ENCODE assay signal across 9 cellular contexts in the genomic region with DNA sequence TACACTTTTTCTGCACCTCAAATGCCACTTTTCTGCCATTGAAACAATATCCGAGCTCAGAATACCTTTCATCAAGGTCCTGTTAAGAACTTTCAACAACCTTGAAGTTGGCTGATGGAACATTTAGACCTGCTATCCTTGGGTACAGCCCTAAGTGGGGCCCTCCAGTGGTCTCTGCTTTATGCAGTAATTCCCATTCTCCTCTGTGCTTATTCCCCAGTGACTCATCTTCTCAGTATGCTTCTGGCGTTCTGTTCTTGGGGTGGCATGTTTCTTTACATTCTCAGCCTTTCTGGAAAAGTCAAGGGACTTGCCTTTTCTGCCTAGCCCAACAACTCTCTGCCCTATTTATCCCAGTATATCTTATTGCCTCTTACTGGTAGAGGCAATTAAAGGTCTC.
DNase-seq lines count a peak whose midpoint lies in the region; ATAC-seq and TF ChIP-seq lines count a peak whose summit lies in the region.
"Had no signal": no experiment of that assay in that cellular context is flagged by ENCODE, and none has a peak within 500 bp of the region (broad histone marks: within the 10 kb centered on the region; RNA-seq: fewer than 3 reads in every experiment).

No MANE protein-coding gene starts in this region.

- peak overlapping the region; percentile 45 for H3K27ac Mint-ChIP-seq in stimulated activated naive CD8-positive, alpha-beta T cell treated with anti-CD3 and anti-CD28 coated beads, Interleukin-15, Interleukin-2, amounts not matched to agents 100 ng/mL and 50 ng/mL, for 24 hours
- H3K27ac Mint-ChIP-seq in stimulated activated naive B cell treated with anti-CD40 and anti-IgM and Interleukin-4, amounts not matched to agents 10 μg/mL and 1 μg/mL and 100 μg/mL, for 72 hours = no peak overlapping the region

- peak overlapping the region; percentile 82 for H3K4me2 ChIP-seq in SU-DHL-6 (ENCODE audit: low read depth, low read length, poor library complexity, severe bottlenecking)

- H3K27me3 ChIP-seq in SU-DHL-6 (ENCODE audit: low read length) = no peaks in the 10 kb centered on the region

- peaks cover 58% of the 10 kb centered on the region for H4K20me1 ChIP-seq in SU-DHL-6 (ENCODE audit: low read depth, low read length)

- H3K4me3 ChIP-seq in SU-DHL-6 (ENCODE audit: insufficient read depth, low read length, poor library complexity, severe bottlenecking) = no peak overlapping the region
- H3K4me3 ChIP-seq in fibroblast of pulmonary artery (replicated peaks; ENCODE audit: low read depth, low read length) = no peak overlapping the region

- H3K9ac ChIP-seq in SU-DHL-6 (ENCODE audit: low read length) = no peak overlapping the region

- no peak for ATAC-seq in stimulated activated naive CD8-positive, alpha-beta T cell treated with anti-CD3 and anti-CD28 coated beads, Interleukin-15, Interleukin-2, amounts not matched to agents 100 U/mL and 50 U/mL, for 24 hours
- no peak for ATAC-seq in HG02884 (IDR thresholded peaks at IDR 0.05; ENCODE audit: unreplicated experiment)
- ATAC-seq in stimulated activated naive B cell treated with anti-CD40 and anti-IgM and Interleukin-4, amounts not matched to agents 10 μg/mL and 1 μg/mL and 100 μg/mL, for 72 hours (replicated peaks) = no peak

- TF ChIP-seq CTCF in SU-DHL-6 (IDR thresholded peaks at IDR 0.05; ENCODE audit: insufficient read depth, low read length, poor library complexity, severe bottlenecking) = no peak
- TF ChIP-seq CTCF in fibroblast of pulmonary artery (IDR thresholded peaks at IDR 0.05; ENCODE audit: low read length, missing control alignments) = peak; percentile 40

- no peak for DNase-seq in stimulated activated naive CD8-positive, alpha-beta T cell treated with anti-CD3 and anti-CD28 coated beads, Interleukin-15, Interleukin-2, amounts not matched to agents 100 U/mL and 50 U/mL, for 24 hours
- peak; percentile 71 for DNase-seq in fibroblast of pulmonary artery (ENCODE audit: low read depth)
- no peak for DNase-seq in NCI-H1436 treated with DMSO at 0.1 percent for 48 hours (lab: John Stamatoyannopoulos, UW)
- DNase-seq in medulla oblongata (ENCODE audit: extremely low spot score) = no peak
- no peak for DNase-seq in stimulated activated naive B cell treated with anti-CD40 and anti-IgM and Interleukin-4, amounts not matched to agents 10 μg/mL and 1 μg/mL and 100 μg/mL, for 72 hours
- DNase-seq: Right ventricle myocardium superior had no signal

- H3K9me3 Mint-ChIP-seq in stimulated activated naive CD8-positive, alpha-beta T cell treated with anti-CD3 and anti-CD28 coated beads, Interleukin-15, Interleukin-2, amounts not matched to agents 100 ng/mL and 50 ng/mL, for 24 hours = no peaks in the 10 kb centered on the region
- no peaks in the 10 kb centered on the region for H3K9me3 Mint-ChIP-seq in stimulated activated naive B cell treated with anti-CD40 and anti-IgM and Interleukin-4, amounts not matched to agents 10 μg/mL and 1 μg/mL and 100 μg/mL, for 72 hours

- peaks cover 72% of the 10 kb centered on the region for H3K36me3 Mint-ChIP-seq in stimulated activated naive CD8-positive, alpha-beta T cell treated with anti-CD3 and anti-CD28 coated beads, Interleukin-15, Interleukin-2, amounts not matched to agents 100 ng/mL and 50 ng/mL, for 24 hours (ENCODE audit: low read depth)
- H3K36me3 Mint-ChIP-seq in stimulated activated naive B cell treated with anti-CD40 and anti-IgM and Interleukin-4, amounts not matched to agents 10 μg/mL and 1 μg/mL and 100 μg/mL, for 72 hours = peaks cover 4 to 25% of the 10 kb centered on the region in 2 donors

- H3K9me3 ChIP-seq in SU-DHL-6 (ENCODE audit: insufficient read depth, low read length) = no peaks in the 10 kb centered on the region

- peaks cover 16% of the 10 kb centered on the region; the same call in 1 of the 2 replicates for H3K36me3 ChIP-seq in SU-DHL-6 (ENCODE audit: low read length)

- H2AFZ ChIP-seq in SU-DHL-6 (ENCODE audit: low read depth, low read length, severe bottlenecking) = no peak overlapping the region

- H3K27me3 Mint-ChIP-seq in stimulated activated naive CD8-positive, alpha-beta T cell treated with anti-CD3 and anti-CD28 coated beads, Interleukin-15, Interleukin-2, amounts not matched to agents 100 ng/mL and 50 ng/mL, for 24 hours = no peaks in the 10 kb centered on the region
- no peaks in the 10 kb centered on the region for H3K27me3 Mint-ChIP-seq in stimulated activated naive B cell treated with anti-CD40 and anti-IgM and Interleukin-4, amounts not matched to agents 10 μg/mL and 1 μg/mL and 100 μg/mL, for 72 hours

- H3K27ac ChIP-seq in SU-DHL-6 (ENCODE audit: low read depth, low read length) = peak overlapping the region; percentile 93

- H3K79me2 ChIP-seq in SU-DHL-6 (ENCODE audit: insufficient read depth, low read length) = peaks cover 100% of the 10 kb centered on the region

- H3F3A ChIP-seq in SU-DHL-6 (ENCODE audit: insufficient read depth) = peaks cover 47% of the 10 kb centered on the region

- no peaks in the 10 kb centered on the region for H3K9me2 ChIP-seq in SU-DHL-6 (replicated peaks; ENCODE audit: insufficient read depth, low read length)

- peak overlapping the region; percentile 4 for H3K4me3 Mint-ChIP-seq in stimulated activated naive CD8-positive, alpha-beta T cell treated with anti-CD3 and anti-CD28 coated beads, Interleukin-15, Interleukin-2, amounts not matched to agents 100 ng/mL and 50 ng/mL, for 24 hours
- H3K4me3 Mint-ChIP-seq in stimulated activated naive B cell treated with anti-CD40 and anti-IgM and Interleukin-4, amounts not matched to agents 10 μg/mL and 1 μg/mL and 100 μg/mL, for 72 hours = no peak overlapping the region

- H3K4me1 Mint-ChIP-seq in stimulated activated naive CD8-positive, alpha-beta T cell treated with anti-CD3 and anti-CD28 coated beads, Interleukin-15, Interleukin-2, amounts not matched to agents 100 ng/mL and 50 ng/mL, for 24 hours (ENCODE audit: low read depth) = peaks cover 94% of the 10 kb centered on the region
- H3K4me1 Mint-ChIP-seq in stimulated activated naive B cell treated with anti-CD40 and anti-IgM and Interleukin-4, amounts not matched to agents 10 μg/mL and 1 μg/mL and 100 μg/mL, for 72 hours = peaks cover 44 to 80% of the 10 kb centered on the region in 2 donors
